ENCODE assay signal across 13 cellular contexts in genomic region chr1:155942578-155943141, GRCh38. TPM values are rescaled to one million over a fixed set of nuclear protein-coding genes. Genes with fewer than 3 reads are reported as not detected.
DNase-seq lines count a peak whose midpoint lies in the region; ATAC-seq and TF ChIP-seq lines count a peak whose summit lies in the region.
"Had no signal": no experiment of that assay in that cellular context is flagged by ENCODE, and none has a peak within 500 bp of the region (broad histone marks: within the 10 kb centered on the region; RNA-seq: fewer than 3 reads in every experiment).

No MANE protein-coding gene starts in this region.

- WGBS in body of pancreas, 2 donors = 87 to 90% methylated on average over 2 to 11 of the region's 11 CpGs
- WGBS in psoas muscle, 3 donors = 58 to 70% (median 60%) methylated on average over 11 of the region's 11 CpGs

- intact Hi-C loops in body of pancreas (cut with DNase I) = loop anchor here (5.0 kb wide), 1 partner anchor 50 kb away; no protein-coding TSS in a partner anchor
- intact Hi-C loops in psoas muscle (cut with DNase I) = no loop called here

- no peak for ATAC-seq in body of pancreas
- peak in 2 of 4 donors; percentile 2 to 3 for ATAC-seq in psoas muscle
- no peak for ATAC-seq in GM21423 (IDR thresholded peaks at IDR 0.05; ENCODE audit: unreplicated experiment)

- DNase-seq in DMS53 (lab: John Stamatoyannopoulos, UW) = peak; percentile 11
- DNase-seq in DMS53 treated with DMSO at 0.1 percent for 48 hours (lab: John Stamatoyannopoulos, UW; ENCODE audit: unreplicated experiment) = no peak
- peak; percentile 42 for DNase-seq in M059J (ENCODE audit: low read depth)
- DNase-seq in body of pancreas = no peak
- DNase-seq in psoas muscle = no peak
- DNase-seq in NCI-H146 (lab: John Stamatoyannopoulos, UW) = no peak
- no peak for DNase-seq in NCI-H1092 treated with DMSO at 0.1 percent for 48 hours (lab: John Stamatoyannopoulos, UW)
- DNase-seq: effector memory CD4-positive, alpha-beta T cell; NCI-H446 had no signal

- TF ChIP-seq CTCF in body of pancreas (IDR thresholded peaks at IDR 0.05) (no peak), psoas muscle (IDR thresholded peaks at IDR 0.05) (no peak)

- H3K27ac ChIP-seq in body of pancreas (peak overlapping the region in 3 of 4 donors; percentile 73 to 84 (median 82)), psoas muscle (peak overlapping the region; percentile 36)

- no peak overlapping the region for H3K4me3 ChIP-seq in body of pancreas
- H3K4me3 ChIP-seq in psoas muscle = no peak overlapping the region

- no peak for TF ChIP-seq POLR2A in body of pancreas (IDR thresholded peaks at IDR 0.05)

- H3K9me3 ChIP-seq in body of pancreas (no peaks in the 10 kb centered on the region), psoas muscle (no peaks in the 10 kb centered on the region)

- no peaks in the 10 kb centered on the region for H3K27me3 ChIP-seq in body of pancreas
- no peaks in the 10 kb centered on the region for H3K27me3 ChIP-seq in psoas muscle (ENCODE audit: insufficient read depth in 3 of 3, low read length in 2 of 3)

- peaks cover 0 to 1% of the 10 kb centered on the region in 2 donors for H3K36me3 ChIP-seq in body of pancreas (replicated peaks in 1 of 2; ENCODE audit: insufficient read depth in 1 of 2, low read depth in 2 of 2)
- H3K36me3 ChIP-seq in psoas muscle (ENCODE audit: insufficient read depth in 1 of 2, low read depth in 1 of 2) = peaks cover 0 to 18% of the 10 kb centered on the region in 2 donors

- H3K4me1 ChIP-seq in body of pancreas (peaks cover 63% of the 10 kb centered on the region), psoas muscle (peaks cover 18% of the 10 kb centered on the region)

RNA-seq across cellular contexts. Expression of gene RXFP4, which starts 1.2 kb away (rescaled TPM):
- not detected in 2 replicates for total RNA-seq in M059J (2014; rRNA removed; shearing (Covaris generic))
- total RNA-seq in body of pancreas = under 1 TPM in 1 of 2 donors, not detected in 1; 0.26 TPM
- not detected for total RNA-seq in psoas muscle
- not detected for polyA plus RNA-seq in psoas muscle
- total RNA-seq: G401; posterior vena cava; T-helper 1 cell treated with Interleukin-12 subunit alpha and Interleukin-12 subunit beta and Interleukin-4 antibody, amounts not matched to agents 30 ng/mL and 1 ng/mL, for 36 hours had no signal

RNA-seq across cellular contexts. Expression of gene KHDC4, which starts 8.4 kb away (rescaled TPM):
- 24.1 and 30.7 TPM in 2 replicates for total RNA-seq in M059J (2014; rRNA removed; shearing (Covaris generic))
- total RNA-seq in body of pancreas = 10 to 100 TPM; 32.7 to 40.5 TPM
- 10 to 100 TPM; 16.4 to 26.1 (median 23.1) TPM for total RNA-seq in psoas muscle
- 10 to 100 TPM; 11.0 to 33.1 (median 11.2) TPM for polyA plus RNA-seq in psoas muscle

RNA-seq across cellular contexts. Expression of gene RIT1, which starts 31.5 kb away (rescaled TPM):
- 53.9 and 64.3 TPM in 2 replicates for total RNA-seq in M059J (2014; rRNA removed; shearing (Covaris generic))
- total RNA-seq in body of pancreas (10 to 100 TPM in 1 of 2 donors, 1 to 10 TPM in 1; 6.9 to 16.1 TPM), psoas muscle (10 to 100 TPM; 11.1 to 16.9 (median 12.8) TPM)
- 10 to 100 TPM in 2 of 3 donors, 1 to 10 TPM in 1; 5.1 to 11.0 (median 10.4) TPM for polyA plus RNA-seq in psoas muscle

RNA-seq across cellular contexts. Expression of gene ARHGEF2, which starts 35.7 kb away (rescaled TPM):
- 47.3 and 51.6 TPM in 2 replicates for total RNA-seq in M059J (2014; rRNA removed; shearing (Covaris generic))
- 10 to 100 TPM; 31.9 to 32.6 TPM for total RNA-seq in body of pancreas
- total RNA-seq in psoas muscle = 10 to 100 TPM; 22.8 to 54.0 (median 46.3) TPM
- 10 to 100 TPM in 2 of 3 donors, 1 to 10 TPM in 1; 7.4 to 39.1 (median 12.1) TPM for polyA plus RNA-seq in psoas muscle

Comparison
In these comparisons a context has a peak if more than half of its experiments do, and no peak if none do; other contexts are left out.
1. DNase-seq: peak in DMS53 (single experiment) and M059J (single experiment); none in DMS53 treated with DMSO at 0.1 percent for 48 hours (single experiment), body of pancreas (0 of 4), psoas muscle (0 of 2), NCI-H146 (single experiment) and NCI-H1092 treated with DMSO at 0.1 percent for 48 hours (single experiment).